In genomic region chr18:58389745-58390144, GRCh38 we compare ENCODE assay signal across 23 cellular contexts.
"Had no signal": no experiment of that assay in that cellular context is flagged by ENCODE, and none has a peak within 500 bp of the region (broad histone marks: within the 10 kb centered on the region; RNA-seq: fewer than 3 reads in every experiment).

No MANE protein-coding gene starts in this region.

- H3K9ac ChIP-seq: SK-N-SH had no signal

- H3K27me3 ChIP-seq: MG63 had no signal

- H3K4me2 ChIP-seq: SK-N-SH had no signal

- FAIRE-seq: RCC 7860 had no signal

- H3K4me3 ChIP-seq: MG63 had no signal

- DNase-seq: IMR-90, Karpas-422, KG1, MG63, NCI-H1092, NCI-H1105 treated with DMSO at 0.1 percent for 48 hours, NCI-H1417 treated with DMSO at 0.1 percent for 48 hours, NCI-H146, NCI-H1694 treated with DMSO at 0.1 percent for 48 hours, NCI-H1930, NCI-H2081, NCI-H2107, NCI-H2227 treated with DMSO at 0.1 percent for 48 hours, NCI-H524, NCI-H526 treated with DMSO at 0.1 percent for 48 hours, NCI-H748 treated with DMSO at 0.1 percent for 48 hours, Right ventricle myocardium superior, RPMI8226, SIG-M5, SK-N-SH, SW 1271 had no signal

- H3K9me3 ChIP-seq: MG63, SK-N-SH had no signal

- H3K27ac ChIP-seq: HL-60 had no signal
